In the genomic region with DNA sequence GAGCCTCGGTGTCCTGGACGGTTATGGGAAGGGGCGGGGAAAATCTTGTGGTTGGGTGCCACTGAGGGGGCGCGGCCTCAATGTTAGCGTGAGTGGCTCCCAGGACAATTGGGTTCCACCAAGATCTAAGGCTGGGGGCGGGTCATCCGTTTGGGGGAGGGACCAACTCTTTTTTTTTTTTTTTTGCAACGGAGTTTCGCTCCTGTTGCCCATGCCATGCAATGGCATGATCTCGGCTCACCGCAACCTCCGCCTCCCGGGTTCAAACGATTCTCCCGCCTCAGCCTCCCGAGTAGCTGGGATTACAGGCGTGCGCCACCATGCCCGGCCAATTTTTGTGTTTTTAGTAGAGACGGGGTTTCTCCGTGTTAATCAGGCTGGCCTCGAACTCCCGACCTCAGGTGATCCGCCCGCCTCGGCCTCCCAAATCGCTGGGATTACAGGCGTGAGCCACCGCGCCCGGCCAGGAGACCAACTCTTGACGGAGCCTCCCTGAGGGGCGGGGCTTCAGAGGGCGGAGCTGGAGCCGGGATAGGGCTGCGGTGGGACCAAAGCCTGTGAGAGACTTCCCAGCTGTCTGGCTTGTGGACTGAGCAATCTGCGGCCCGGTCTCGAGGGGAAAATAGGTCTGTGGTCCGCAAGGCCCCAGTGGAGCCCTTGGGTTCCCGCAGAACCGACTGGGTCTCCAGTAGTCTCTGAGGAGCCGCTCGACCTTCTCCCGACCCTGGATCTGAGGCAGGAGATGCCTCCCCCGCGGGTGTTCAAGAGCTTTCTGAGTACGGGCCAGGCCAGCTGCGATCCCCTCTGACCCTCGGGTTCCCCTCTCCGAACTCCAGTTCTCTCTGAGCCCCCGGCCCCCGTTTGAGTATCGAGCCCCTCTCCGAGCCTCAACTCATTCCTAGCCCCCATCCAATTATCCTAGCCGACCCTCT, we compare ENCODE assay signal across 7 cellular contexts. TPM values are rescaled to one million over a fixed set of nuclear protein-coding genes. Genes with fewer than 3 reads are reported as not detected.
A peak's percentile ranks its signal among the peaks of the same experiment; 100 is the strongest.
DNase-seq lines count a peak whose midpoint lies in the region; ATAC-seq, FAIRE-seq and TF ChIP-seq lines count a peak whose summit lies in the region.

No MANE protein-coding gene starts in this region.

- peak; percentile 73 for ATAC-seq in Right ventricle myocardium superior (ENCODE audit: poor library complexity)
- ATAC-seq in GM21619 (IDR thresholded peaks at IDR 0.05; ENCODE audit: unreplicated experiment): no peak

- intact Hi-C loops in Right ventricle myocardium superior (cut with DNase I): loop anchor here (5.0 kb wide), 1 partner anchor 46 kb away; the partner anchor contains the start of genes CPNE1 and RBM12

- H3K4me3 ChIP-seq in GM08714 (ENCODE audit: low read length): peak overlapping the region; percentile 63; the same call in 1 of the 2 replicates
- peak overlapping the region; percentile 72 for H3K4me3 ChIP-seq in osteoblast (ENCODE audit: insufficient read depth, low read length)

- peaks cover 8% of the 10 kb centered on the region for H3K36me3 ChIP-seq in osteoblast (ENCODE audit: insufficient read depth, low read length)

- peak overlapping the region; percentile 86 for H3K27ac Mint-ChIP-seq in activated naive CD8-positive, alpha-beta T cell treated with anti-CD3 and anti-CD28 coated beads for 36 hours

- no peaks in the 10 kb centered on the region for H4K20me1 ChIP-seq in osteoblast (ENCODE audit: insufficient read depth, low read length)

- TF ChIP-seq CTCF in osteoblast (IDR thresholded peaks at IDR 0.05; ENCODE audit: extremely low read depth, low read depth, low read length): no peak

- H3K27me3 ChIP-seq in osteoblast (ENCODE audit: insufficient read depth, low read length): no peaks in the 10 kb centered on the region

- DNase-seq in HUDEP-2 (lab: John Stamatoyannopoulos, UW; ENCODE audit: unreplicated experiment in 76 of 76): peak in 75 of 76 experiments; percentile 15 to 96 (median 76)
- DNase-seq in RCC 7860 (ENCODE audit: low spot score): peak; percentile 74
- DNase-seq in activated naive CD8-positive, alpha-beta T cell treated with anti-CD3 and anti-CD28 coated beads for 36 hours: peak; percentile 65
- peak; percentile 94 for DNase-seq in Right ventricle myocardium superior
- DNase-seq in osteoblast (ENCODE audit: insufficient read length, low spot score, missing footprints): peak; percentile 98

- no peaks in the 10 kb centered on the region for H3K9me3 Mint-ChIP-seq in activated naive CD8-positive, alpha-beta T cell treated with anti-CD3 and anti-CD28 coated beads for 36 hours

- no peaks in the 10 kb centered on the region for H3K9me3 ChIP-seq in osteoblast (ENCODE audit: low read depth, low read length)

- peak overlapping the region; percentile 63 for H3K27ac ChIP-seq in osteoblast (ENCODE audit: low read depth, low read length)

- peak overlapping the region; percentile 87 for H3K4me2 ChIP-seq in osteoblast (ENCODE audit: insufficient read depth, low read length)

- FAIRE-seq in RCC 7860 (lab: Jason Lieb, UNC): peak; percentile 91

- peaks cover 11% of the 10 kb centered on the region for H3K27me3 Mint-ChIP-seq in activated naive CD8-positive, alpha-beta T cell treated with anti-CD3 and anti-CD28 coated beads for 36 hours

- H2AFZ ChIP-seq in osteoblast (ENCODE audit: low read length): peak overlapping the region; percentile 84

- H3K4me1 ChIP-seq in osteoblast (ENCODE audit: insufficient read depth, low read length): peaks cover 23% of the 10 kb centered on the region

- H3K79me2 ChIP-seq in osteoblast (ENCODE audit: insufficient read depth, low read length): no peaks in the 10 kb centered on the region

- H3K4me3 Mint-ChIP-seq in activated naive CD8-positive, alpha-beta T cell treated with anti-CD3 and anti-CD28 coated beads for 36 hours: peak overlapping the region; percentile 84

- H3K4me1 Mint-ChIP-seq in activated naive CD8-positive, alpha-beta T cell treated with anti-CD3 and anti-CD28 coated beads for 36 hours: peaks cover 45% of the 10 kb centered on the region

- peaks cover 11% of the 10 kb centered on the region for H3K36me3 Mint-ChIP-seq in activated naive CD8-positive, alpha-beta T cell treated with anti-CD3 and anti-CD28 coated beads for 36 hours

RNA-seq across cellular contexts. Expression of gene SPAG4, which starts 1.1 kb away (rescaled TPM):
- 1 to 10 TPM; 7.8 to 8.0 TPM for total RNA-seq in activated naive CD8-positive, alpha-beta T cell treated with anti-CD3 and anti-CD28 coated beads for 36 hours
- total RNA-seq in Right ventricle myocardium superior (2.3 TPM), osteoblast (3.2 and 4.0 TPM in 2 replicates)

RNA-seq across cellular contexts. Expression of gene CPNE1, which starts 48.0 kb away (rescaled TPM):
- total RNA-seq in activated naive CD8-positive, alpha-beta T cell treated with anti-CD3 and anti-CD28 coated beads for 36 hours: 100 to 1,000 TPM; 290 to 304 TPM
- total RNA-seq in Right ventricle myocardium superior (60.6 TPM), osteoblast (165 and 166 TPM in 2 replicates)

RNA-seq across cellular contexts. Expression of gene RBM12, which starts 48.0 kb away (rescaled TPM):
- total RNA-seq in activated naive CD8-positive, alpha-beta T cell treated with anti-CD3 and anti-CD28 coated beads for 36 hours: 100 to 1,000 TPM; 161 to 169 TPM
- total RNA-seq in Right ventricle myocardium superior: 45.3 TPM
- total RNA-seq in osteoblast: 57.8 and 62.6 TPM in 2 replicates
